In genomic region chr1:235047331-235047871, GRCh38 we compare ENCODE assay signal across 10 cellular contexts.
A peak's percentile ranks its signal among the peaks of the same experiment; 100 is the strongest.
DNase-seq lines count a peak whose midpoint lies in the region; ATAC-seq and TF ChIP-seq lines count a peak whose summit lies in the region.
"Had no signal": no experiment of that assay in that cellular context is flagged by ENCODE, and none has a peak within 500 bp of the region (broad histone marks: within the 10 kb centered on the region; RNA-seq: fewer than 3 reads in every experiment).

No MANE protein-coding gene starts in this region.

- H3K4me3 ChIP-seq in ascending aorta, result peak overlapping the region in 1 of 2 donors; percentile 21
- H3K4me3 ChIP-seq in lung, result no peak overlapping the region
- H3K4me3 ChIP-seq in transverse colon, result no peak overlapping the region

- DNase-seq in activated T-cell treated with anti-CD3 and anti-CD28 coated beads, Interleukin-2, amount 50 U/mL, for 48 hours, result peak; percentile 45 to 46
- no peak for DNase-seq in activated T-cell treated with anti-CD3 and anti-CD28 coated beads, Interleukin-2, amount 50 U/mL, for 4 hours
- DNase-seq in ascending aorta (ENCODE audit: low spot score in 2 of 2) (no peak), lung (ENCODE audit: low spot score) (no peak), transverse colon (no peak), iPS-NIHi7 (ENCODE audit: extremely low spot score) (no peak), NCI-H146 treated with DMSO at 0.1 percent for 48 hours (lab: John Stamatoyannopoulos, UW; ENCODE audit: unreplicated experiment) (no peak), SKM-1 (lab: John Stamatoyannopoulos, UW; ENCODE audit: unreplicated experiment) (no peak)
- DNase-seq: activated gamma-delta T cell, glutamatergic neuron had no signal

- ATAC-seq in activated T-cell treated with anti-CD3 and anti-CD28 coated beads, Interleukin-2, amount 50 U/mL, for 4 hours, result no peak
- no peak for ATAC-seq in lung (ENCODE audit: insufficient read depth, low FRiP score)

- H3K9me3 Mint-ChIP-seq in activated T-cell treated with anti-CD3 and anti-CD28 coated beads, Interleukin-2, amount 50 U/mL, for 4 hours, result no peaks in the 10 kb centered on the region

- H3K27me3 Mint-ChIP-seq in activated T-cell treated with anti-CD3 and anti-CD28 coated beads, Interleukin-2, amount 50 U/mL, for 4 hours (ENCODE audit: low read depth), result no peaks in the 10 kb centered on the region

- TF ChIP-seq CTCF in ascending aorta (IDR thresholded peaks at IDR 0.05) (no peak), lung (IDR thresholded peaks at IDR 0.05; ENCODE audit: control extremely low read depth, extremely low read depth) (no peak), transverse colon (IDR thresholded peaks at IDR 0.05) (no peak)

- H3K4me1 ChIP-seq in ascending aorta (peaks cover 9 to 44% of the 10 kb centered on the region in 2 donors), lung (ENCODE audit: control insufficient read depth in 2 of 2, insufficient read depth in 2 of 2, low read length in 2 of 2) (peaks cover 3 to 7% of the 10 kb centered on the region in 2 donors), transverse colon (peaks cover 7 to 16% (median 12%) of the 10 kb centered on the region in 4 donors)

- H3K27me3 ChIP-seq in ascending aorta (no peaks in the 10 kb centered on the region), lung (ENCODE audit: control insufficient read depth, insufficient read depth) (no peaks in the 10 kb centered on the region), transverse colon (no peaks in the 10 kb centered on the region)

- H3K4me1 Mint-ChIP-seq in activated T-cell treated with anti-CD3 and anti-CD28 coated beads, Interleukin-2, amount 50 U/mL, for 4 hours (ENCODE audit: low read depth), result peaks cover 29% of the 10 kb centered on the region

- TF ChIP-seq POLR2A in transverse colon (IDR thresholded peaks at IDR 0.05), result no peak

- WGBS in lung, 2 donors, result 76 to 77% methylated on average over 6 of the region's 6 CpGs
- 76% methylated on average over 6 of the region's 6 CpGs; no CpG with 5 or more reads in 1 of the 2 donors for WGBS in transverse colon (ENCODE audit: low coverage in 1 of 2), 2 donors

- H3K9me3 ChIP-seq in ascending aorta, result no peaks in the 10 kb centered on the region
- H3K9me3 ChIP-seq in lung (ENCODE audit: control insufficient read depth in 2 of 2, insufficient read depth in 1 of 2, low read length in 1 of 2), result no peaks in the 10 kb centered on the region
- H3K9me3 ChIP-seq in transverse colon, result no peaks in the 10 kb centered on the region

- no peak for TF ChIP-seq EP300 in transverse colon (IDR thresholded peaks at IDR 0.05; ENCODE audit: low read depth)

- no peaks in the 10 kb centered on the region for H3K36me3 Mint-ChIP-seq in activated T-cell treated with anti-CD3 and anti-CD28 coated beads, Interleukin-2, amount 50 U/mL, for 4 hours (ENCODE audit: insufficient read depth)

- no peaks in the 10 kb centered on the region for H3K36me3 ChIP-seq in ascending aorta
- H3K36me3 ChIP-seq in lung (ENCODE audit: control insufficient read depth in 2 of 2, insufficient read depth in 2 of 2, low read length in 2 of 2), result no peaks in the 10 kb centered on the region
- no peaks in the 10 kb centered on the region for H3K36me3 ChIP-seq in transverse colon

- no peak overlapping the region for H3K4me3 Mint-ChIP-seq in activated T-cell treated with anti-CD3 and anti-CD28 coated beads, Interleukin-2, amount 50 U/mL, for 4 hours

- in situ Hi-C loops in transverse colon (cut with MboI; ENCODE audit: low pct_ligation_motif_present in 1 of 4, low pct_unique_long_range_greater_than_20kb in 1 of 4, low sequenced_read_pairs in 3 of 4), result no loop called here

- intact Hi-C loops in ascending aorta (cut with DNase I) (no loop called here), transverse colon (cut with DNase I; ENCODE audit: low total_unique reads) (no loop called here)

- H3K27ac ChIP-seq in ascending aorta (peak overlapping the region; percentile 85 to 94), lung (ENCODE audit: low read depth in 1 of 2, low read length in 1 of 2) (peak overlapping the region; percentile 85 to 92), transverse colon (peak overlapping the region; percentile 85 to 89 (median 88))

Comparison
In these comparisons a context has a peak if more than half of its experiments do, and no peak if none do; other contexts are left out.
1. DNase-seq: peak in activated T-cell treated with anti-CD3 and anti-CD28 coated beads, Interleukin-2, amount 50 U/mL, for 48 hours (2 of 2); none in activated T-cell treated with anti-CD3 and anti-CD28 coated beads, Interleukin-2, amount 50 U/mL, for 4 hours (single experiment), ascending aorta (0 of 2), lung (single experiment), transverse colon (single experiment), iPS-NIHi7 (single experiment), NCI-H146 treated with DMSO at 0.1 percent for 48 hours (single experiment) and SKM-1 (single experiment).
2. Peak in every context shown above with its lines, with median percentiles within 50 percentile points of each other: H3K27ac ChIP-seq.